Comparison of ENCODE assay signal across 1 cellular context in genomic region chr19:3818479-3818878, GRCh38.
TF ChIP-seq lines count a peak whose summit lies in the region.

No MANE protein-coding gene starts in this region.

TF ChIP-seq in IMR-90, 13 proteins besides CTCF, POLR2A, EP300 and RAD21:
- TF ChIP-seq MAFK (IDR thresholded peaks at IDR 0.05; ENCODE audit: low read depth, low read length) (no peak), FOS (IDR thresholded peaks at IDR 0.05; ENCODE audit: low read depth, low read length) (no peak), MAZ (IDR thresholded peaks at IDR 0.05; ENCODE audit: borderline replicate concordance, low read depth, low read length) (no peak), RFX5 (IDR thresholded peaks at IDR 0.05; ENCODE audit: low read depth, low read length) (no peak), USF2 (IDR thresholded peaks at IDR 0.05; ENCODE audit: low read depth, low read length) (no peak), MXI1 (IDR thresholded peaks at IDR 0.05; ENCODE audit: borderline replicate concordance, low read depth, low read length) (no peak), SMC3 (IDR thresholded peaks at IDR 0.05; ENCODE audit: low read depth, low read length) (no peak), NFE2L2 (IDR thresholded peaks at IDR 0.05; ENCODE audit: low read depth, low read length) (no peak), RCOR1 (IDR thresholded peaks at IDR 0.05; ENCODE audit: insufficient replicate concordance, low read length) (no peak), CEBPB (IDR thresholded peaks at IDR 0.05; ENCODE audit: low read depth, low read length) (no peak)
